In the genomic region with DNA sequence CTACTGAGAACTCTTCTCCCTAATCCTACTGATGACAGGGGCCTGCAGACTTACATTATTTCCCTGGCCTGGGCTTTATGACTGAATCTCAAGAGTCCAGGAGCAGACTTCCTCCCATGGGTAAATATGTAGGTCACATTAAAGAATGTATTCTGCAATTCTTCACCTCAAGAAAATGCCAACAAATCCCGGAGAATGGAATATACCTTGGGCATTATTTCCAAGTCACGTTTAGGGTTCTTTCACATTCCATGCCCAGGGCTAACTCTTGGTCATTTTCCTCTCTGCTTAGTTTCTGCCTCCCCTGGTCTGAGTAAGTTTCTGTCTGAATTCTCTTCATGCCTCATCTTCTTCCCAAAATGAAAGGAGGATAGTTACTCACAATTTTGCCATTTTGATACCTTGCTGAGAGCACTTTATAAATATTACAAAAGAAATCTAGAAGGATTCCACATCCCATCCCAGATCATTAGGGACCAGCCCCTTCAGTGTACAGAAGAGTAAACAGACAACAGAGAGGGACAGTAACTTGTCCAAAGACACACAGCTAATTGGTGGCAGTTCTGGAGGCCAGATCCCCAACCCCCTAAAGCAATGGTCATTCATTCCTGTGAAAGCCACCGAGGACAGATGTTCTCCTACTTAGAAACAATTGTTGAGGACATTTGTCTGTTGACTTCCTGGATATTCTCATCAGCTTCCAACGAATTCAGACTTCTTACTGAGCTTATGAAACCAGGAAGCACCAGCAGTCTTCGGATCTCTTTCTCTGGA, we compare ENCODE assay signal across 18 cellular contexts. TPM values are rescaled to one million over a fixed set of nuclear protein-coding genes. Genes with fewer than 3 reads are reported as not detected.
DNase-seq lines count a peak whose midpoint lies in the region; ATAC-seq and TF ChIP-seq lines count a peak whose summit lies in the region.
"Had no signal": no experiment of that assay in that cellular context is flagged by ENCODE, and none has a peak within 500 bp of the region (broad histone marks: within the 10 kb centered on the region; RNA-seq: fewer than 3 reads in every experiment).

No MANE protein-coding gene starts in this region.

- TF ChIP-seq CTCF in OCI-LY7 (conservative IDR thresholded peaks at IDR 0.05; ENCODE audit: low read length), result no peak

- H3K36me3 Mint-ChIP-seq in activated CD4-positive, alpha-beta memory T cell treated with anti-CD3 and anti-CD28 coated beads, Interleukin-2, amount 10 ng/mL, durations not matched to agents 7 days and 5 days (ENCODE audit: low read depth), result no peaks in the 10 kb centered on the region
- no peaks in the 10 kb centered on the region for H3K36me3 Mint-ChIP-seq in activated CD4-positive, alpha-beta memory T cell treated with anti-CD3 and anti-CD28 coated beads for 36 hours
- H3K36me3 Mint-ChIP-seq in stimulated activated effector memory CD8-positive, alpha-beta T cell treated with anti-CD3 and anti-CD28 coated beads, Interleukin-12 subunit alpha, Interleukin-12 subunit beta, amount 100 ng/mL, for 72 hours, result no peaks in the 10 kb centered on the region

- no peak overlapping the region for H3K27ac Mint-ChIP-seq in activated CD4-positive, alpha-beta memory T cell treated with anti-CD3 and anti-CD28 coated beads, Interleukin-2, amount 10 ng/mL, durations not matched to agents 7 days and 5 days
- H3K27ac Mint-ChIP-seq in activated CD4-positive, alpha-beta memory T cell treated with anti-CD3 and anti-CD28 coated beads for 36 hours, result no peak overlapping the region
- no peak overlapping the region for H3K27ac Mint-ChIP-seq in stimulated activated effector memory CD8-positive, alpha-beta T cell treated with anti-CD3 and anti-CD28 coated beads, Interleukin-12 subunit alpha, Interleukin-12 subunit beta, amount 100 ng/mL, for 72 hours
- H3K27ac Mint-ChIP-seq: dendritic cell treated with granulocyte-macrophage colony-stimulating factor and Interleukin-4, amounts not matched to agents 40 ng/mL and 50 ng/mL, for 4 days had no signal

- H3K9ac ChIP-seq in iPS-18a (ENCODE audit: low read length), result no peak overlapping the region

- no peaks in the 10 kb centered on the region for H3K79me2 ChIP-seq in OCI-LY7 (ENCODE audit: insufficient read depth, low read depth, low read length)

- H4K20me1 ChIP-seq in OCI-LY7 (ENCODE audit: insufficient read depth, low read length), result no peaks in the 10 kb centered on the region

- H3K4me1 ChIP-seq in OCI-LY7 (ENCODE audit: insufficient read depth, low read length, poor library complexity, severe bottlenecking), result no peaks in the 10 kb centered on the region
- peaks cover 8% of the 10 kb centered on the region for H3K4me1 ChIP-seq in iPS-18a (ENCODE audit: control insufficient read depth, low read depth, low read length)

- no peak overlapping the region for H3K4me3 ChIP-seq in OCI-LY7 (ENCODE audit: low read depth, low read length, poor library complexity, severe bottlenecking)
- H3K4me3 ChIP-seq in iPS-18a (ENCODE audit: low read length), result peak overlapping the region; percentile 46

- H3K4me3 Mint-ChIP-seq in activated CD4-positive, alpha-beta memory T cell treated with anti-CD3 and anti-CD28 coated beads, Interleukin-2, amount 10 ng/mL, durations not matched to agents 7 days and 5 days, result peak overlapping the region; percentile 35
- no peak overlapping the region for H3K4me3 Mint-ChIP-seq in activated CD4-positive, alpha-beta memory T cell treated with anti-CD3 and anti-CD28 coated beads for 36 hours
- H3K4me3 Mint-ChIP-seq in stimulated activated effector memory CD8-positive, alpha-beta T cell treated with anti-CD3 and anti-CD28 coated beads, Interleukin-12 subunit alpha, Interleukin-12 subunit beta, amount 100 ng/mL, for 72 hours, result peak overlapping the region; percentile 24
- H3K4me3 Mint-ChIP-seq: dendritic cell treated with granulocyte-macrophage colony-stimulating factor and Interleukin-4, amounts not matched to agents 40 ng/mL and 50 ng/mL, for 4 days had no signal

- H3K36me3 ChIP-seq in OCI-LY7 (ENCODE audit: insufficient read depth, low read length) (no peaks in the 10 kb centered on the region), iPS-18a (ENCODE audit: control insufficient read depth, low read depth, low read length) (no peaks in the 10 kb centered on the region)

- intact Hi-C loops in activated CD4-positive, alpha-beta memory T cell treated with anti-CD3 and anti-CD28 coated beads for 36 hours (cut with micrococcal nuclease), result no loop called here
- intact Hi-C loops in OCI-LY7 (cut with micrococcal nuclease; ENCODE audit: unreplicated experiment), result no loop called here

- H3K27ac ChIP-seq in OCI-LY7 (ENCODE audit: low read depth, low read length, poor library complexity, severe bottlenecking) (no peak overlapping the region), iPS-18a (ENCODE audit: low read length) (no peak overlapping the region)
- H3K27ac ChIP-seq: SK-N-MC, VCaP had no signal

- H3K27me3 ChIP-seq in iPS-18a (ENCODE audit: control insufficient read depth, insufficient read depth, low read length), result no peaks in the 10 kb centered on the region

- no TSS peak for BruUV-seq in OCI-LY7 (replicated peaks; lab: Mats Ljungman, UMichigan)

- CTCF ChIA-PET in activated CD4-positive, alpha-beta memory T cell treated with anti-CD3 and anti-CD28 coated beads, Interleukin-2, amount 10 ng/mL, durations not matched to agents 7 days and 5 days (lab: Charles Lee), result interaction anchor here (0.8 kb wide), 1 partner anchor 34 kb away, joined by 3 read pairs; no protein-coding TSS in a partner anchor
- CTCF ChIA-PET in activated CD4-positive, alpha-beta memory T cell treated with anti-CD3 and anti-CD28 coated beads for 36 hours (lab: Charles Lee), result no interaction called here
- CTCF ChIA-PET in OCI-LY7 (lab: Charles Lee; ENCODE audit: unreplicated experiment), result no interaction called here

- ATAC-seq in stimulated activated effector memory CD8-positive, alpha-beta T cell treated with anti-CD3 and anti-CD28 coated beads, Interleukin-12 subunit alpha, Interleukin-12 subunit beta, amount 100 ng/mL, for 72 hours, result no peak
- ATAC-seq in HG02852 (IDR thresholded peaks at IDR 0.05; ENCODE audit: unreplicated experiment) (no peak), HG02885 (IDR thresholded peaks at IDR 0.05; ENCODE audit: poor library complexity, unreplicated experiment) (no peak)

- peak overlapping the region; percentile 64; the same call in 1 of the 2 replicates for H2AFZ ChIP-seq in OCI-LY7 (ENCODE audit: low read length)

- H3K9me3 ChIP-seq in OCI-LY7 (ENCODE audit: low read length), result no peaks in the 10 kb centered on the region
- no peaks in the 10 kb centered on the region for H3K9me3 ChIP-seq in iPS-18a (ENCODE audit: control insufficient read depth, low read depth, low read length)

- DNase-seq in activated CD4-positive, alpha-beta memory T cell treated with anti-CD3 and anti-CD28 coated beads, Interleukin-2, amount 10 ng/mL, durations not matched to agents 7 days and 5 days, result no peak
- DNase-seq in activated CD4-positive, alpha-beta memory T cell treated with anti-CD3 and anti-CD28 coated beads for 36 hours, result no peak
- DNase-seq in OCI-LY7 (ENCODE audit: low spot score) (no peak), GM19240 (ENCODE audit: insufficient read length, low spot score) (no peak)
- no peak for DNase-seq in stimulated activated effector memory CD8-positive, alpha-beta T cell treated with anti-CD3 and anti-CD28 coated beads, Interleukin-12 subunit alpha, Interleukin-12 subunit beta, amount 100 ng/mL, for 72 hours (ENCODE audit: low spot score in 2 of 2)
- DNase-seq: amygdala; NCI-H2171 treated with DMSO at 0.1 percent for 48 hours; NK-92 treated with Interleukin-12 subunit alpha and Interleukin-12 subunit beta, amount 100 ng/mL, for 24 hours had no signal

- H3K27me3 Mint-ChIP-seq in activated CD4-positive, alpha-beta memory T cell treated with anti-CD3 and anti-CD28 coated beads, Interleukin-2, amount 10 ng/mL, durations not matched to agents 7 days and 5 days, result no peaks in the 10 kb centered on the region
- H3K27me3 Mint-ChIP-seq in activated CD4-positive, alpha-beta memory T cell treated with anti-CD3 and anti-CD28 coated beads for 36 hours, result peaks cover 2% of the 10 kb centered on the region

- no peaks in the 10 kb centered on the region for H3K9me3 Mint-ChIP-seq in activated CD4-positive, alpha-beta memory T cell treated with anti-CD3 and anti-CD28 coated beads, Interleukin-2, amount 10 ng/mL, durations not matched to agents 7 days and 5 days
- H3K9me3 Mint-ChIP-seq in activated CD4-positive, alpha-beta memory T cell treated with anti-CD3 and anti-CD28 coated beads for 36 hours, result no peaks in the 10 kb centered on the region
- no peaks in the 10 kb centered on the region for H3K9me3 Mint-ChIP-seq in stimulated activated effector memory CD8-positive, alpha-beta T cell treated with anti-CD3 and anti-CD28 coated beads, Interleukin-12 subunit alpha, Interleukin-12 subunit beta, amount 100 ng/mL, for 72 hours
- H3K9me3 Mint-ChIP-seq: dendritic cell treated with granulocyte-macrophage colony-stimulating factor and Interleukin-4, amounts not matched to agents 40 ng/mL and 50 ng/mL, for 4 days had no signal

- POLR2A ChIA-PET in activated CD4-positive, alpha-beta memory T cell treated with anti-CD3 and anti-CD28 coated beads, Interleukin-2, amount 10 ng/mL, durations not matched to agents 7 days and 5 days (lab: Charles Lee), result no interaction called here
- POLR2A ChIA-PET in activated CD4-positive, alpha-beta memory T cell treated with anti-CD3 and anti-CD28 coated beads for 36 hours (lab: Charles Lee), result no interaction called here
- POLR2A ChIA-PET in OCI-LY7 (lab: Charles Lee), result no interaction called here

- no peak overlapping the region for H3K4me2 ChIP-seq in OCI-LY7 (ENCODE audit: low read length)

- peaks cover 4% of the 10 kb centered on the region for H3K4me1 Mint-ChIP-seq in activated CD4-positive, alpha-beta memory T cell treated with anti-CD3 and anti-CD28 coated beads, Interleukin-2, amount 10 ng/mL, durations not matched to agents 7 days and 5 days
- peaks cover 3% of the 10 kb centered on the region for H3K4me1 Mint-ChIP-seq in activated CD4-positive, alpha-beta memory T cell treated with anti-CD3 and anti-CD28 coated beads for 36 hours (ENCODE audit: low read depth)
- H3K4me1 Mint-ChIP-seq in stimulated activated effector memory CD8-positive, alpha-beta T cell treated with anti-CD3 and anti-CD28 coated beads, Interleukin-12 subunit alpha, Interleukin-12 subunit beta, amount 100 ng/mL, for 72 hours, result no peaks in the 10 kb centered on the region

- no peaks in the 10 kb centered on the region for H3K9me2 ChIP-seq in OCI-LY7 (ENCODE audit: insufficient read depth, low read length)

RNA-seq across cellular contexts. Expression of a gene that starts 0.6 kb away (rescaled TPM):
- not detected for total RNA-seq in activated CD4-positive, alpha-beta memory T cell treated with anti-CD3 and anti-CD28 coated beads, Interleukin-2, amount 10 ng/mL, durations not matched to agents 7 days and 5 days
- total RNA-seq in activated CD4-positive, alpha-beta memory T cell treated with anti-CD3 and anti-CD28 coated beads for 36 hours, result not detected
- total RNA-seq in OCI-LY7 (2014; rRNA removed; shearing (Covaris generic)), result not detected in 2 replicates
- not detected in 2 replicates for total RNA-seq in OCI-LY7 (2022)
- total RNA-seq: HT-29, lung microvascular endothelial cell, skeletal muscle tissue, subcutaneous adipose tissue had no signal

RNA-seq across cellular contexts. Expression of a gene that starts 41.0 kb away (rescaled TPM):
- total RNA-seq in activated CD4-positive, alpha-beta memory T cell treated with anti-CD3 and anti-CD28 coated beads, Interleukin-2, amount 10 ng/mL, durations not matched to agents 7 days and 5 days, result not detected
- not detected for total RNA-seq in activated CD4-positive, alpha-beta memory T cell treated with anti-CD3 and anti-CD28 coated beads for 36 hours
- total RNA-seq in OCI-LY7 (2014; rRNA removed; shearing (Covaris generic)), result not detected in 2 replicates
- not detected in 2 replicates for total RNA-seq in OCI-LY7 (2022)
- total RNA-seq: HT-29, lung microvascular endothelial cell, skeletal muscle tissue, subcutaneous adipose tissue had no signal
